Comparison of ENCODE assay signal across 19 cellular contexts in the genomic region with DNA sequence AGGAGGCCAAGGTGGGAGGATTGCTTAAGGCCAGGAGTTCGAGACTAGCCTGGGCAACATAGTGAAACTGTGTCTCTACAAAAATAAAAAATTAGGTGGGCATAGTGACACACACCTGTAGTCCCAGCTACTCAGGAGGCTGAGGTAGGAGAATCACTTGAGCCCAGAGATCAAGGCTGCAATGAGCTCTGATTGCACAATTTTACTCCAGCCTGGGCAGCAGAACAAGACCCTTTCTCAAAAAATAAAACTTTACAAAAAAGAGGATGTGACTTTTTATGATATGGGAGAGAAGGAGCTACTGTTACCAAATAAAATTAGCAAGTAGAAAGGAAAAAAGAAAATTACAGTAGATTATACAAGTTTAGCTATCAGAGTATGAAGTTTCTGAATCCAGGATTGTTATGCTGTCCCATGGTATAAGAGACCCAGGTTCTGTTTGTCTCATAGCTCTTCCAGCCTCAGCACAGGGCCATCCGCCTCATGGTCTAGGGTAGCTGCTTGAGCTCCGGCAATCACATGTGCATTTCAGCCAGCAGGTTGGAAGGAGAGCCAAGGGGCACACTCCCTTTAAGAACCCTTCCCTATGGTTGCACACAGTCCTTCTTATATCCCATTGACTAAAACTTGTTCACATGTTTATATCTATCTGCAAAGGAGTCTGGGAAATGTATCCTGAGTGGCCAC. TPM values are rescaled to one million over a fixed set of nuclear protein-coding genes. Genes with fewer than 3 reads are reported as not detected.
DNase-seq lines count a peak whose midpoint lies in the region; ATAC-seq, FAIRE-seq and TF ChIP-seq lines count a peak whose summit lies in the region.
"Had no signal": no experiment of that assay in that cellular context is flagged by ENCODE, and none has a peak within 500 bp of the region (broad histone marks: within the 10 kb centered on the region; RNA-seq: fewer than 3 reads in every experiment).

No MANE protein-coding gene starts in this region.

- H3K9me3 ChIP-seq in A673 (ENCODE audit: low read depth, low read length, poor library complexity, severe bottlenecking) (peaks cover 4% of the 10 kb centered on the region), H1 (ENCODE audit: insufficient read depth in 2 of 2, low read depth in 1 of 2, low read length in 1 of 2) (no peaks in the 10 kb centered on the region), sigmoid colon (no peaks in the 10 kb centered on the region)
- H3K9me3 ChIP-seq: stomach had no signal

- no peak overlapping the region for H2BK20ac ChIP-seq in H1 (ENCODE audit: low read length)

- no peak overlapping the region for H2AFZ ChIP-seq in H1 (ENCODE audit: low read length)

- H3K4me2 ChIP-seq in H1 (ENCODE audit: insufficient read depth in 1 of 2, low read depth in 2 of 2, low read length in 2 of 2) = no peak overlapping the region

- peaks cover 0 to 1% of the 10 kb centered on the region in 2 experiments for H4K20me1 ChIP-seq in H1 (replicated peaks in 1 of 2; ENCODE audit: control insufficient read depth in 1 of 2, insufficient read depth in 2 of 2, low read length in 2 of 2)

- no peak overlapping the region for H2AK5ac ChIP-seq in H1 (ENCODE audit: low read depth, low read length)

- H4K5ac ChIP-seq in H1 (ENCODE audit: insufficient read length, low read depth, low read length) = no peak overlapping the region

- no peak overlapping the region for H2BK120ac ChIP-seq in H1 (replicated peaks; ENCODE audit: low read depth, low read length)

- no peak overlapping the region for H2BK15ac ChIP-seq in H1 (ENCODE audit: low read length)

- H3K56ac ChIP-seq in H1 (replicated peaks; ENCODE audit: insufficient read length, low read depth, low read length) = no peak overlapping the region

- CTCF ChIA-PET in A673 (lab: Charles Lee) = no interaction called here
- CTCF ChIA-PET in H1 (lab: Charles Lee; ENCODE audit: partially characterized antibody) = interaction anchor here (0.5 to 1.8 kb wide), 7 partner anchors 10 to 207 kb away, joined by 3 to 11 read pairs (median 3); partner anchors contain the start of gene EEF2K

- no peak overlapping the region for H2BK12ac ChIP-seq in H1 (ENCODE audit: low read depth, low read length)

- TF ChIP-seq POLR2A in GM12891 (IDR thresholded peaks at IDR 0.05; ENCODE audit: low read depth, low read length) (0 out of 2 replicates have a peak, but pooled peaks have one; percentile 28), H1 (IDR thresholded peaks at IDR 0.05; ENCODE audit: control extremely low read depth in 1 of 2, low read depth in 2 of 2, low read length in 2 of 2) (no peak), sigmoid colon (IDR thresholded peaks at IDR 0.05) (no peak)

- no peak overlapping the region for H3K4ac ChIP-seq in H1 (replicated peaks; ENCODE audit: insufficient read length, low read depth, low read length)

- H4K8ac ChIP-seq in H1 (ENCODE audit: extremely low read depth, insufficient read depth, low read length) = no peak overlapping the region

- H3K4me3 ChIP-seq in A673 (ENCODE audit: low read depth, low read length, poor library complexity, severe bottlenecking) (no peak overlapping the region), H1 (ENCODE audit: extremely low read depth in 1 of 4, insufficient read depth in 2 of 4, low read depth in 3 of 4, low read length in 4 of 4) (no peak overlapping the region), sigmoid colon (no peak overlapping the region)
- H3K4me3 ChIP-seq: stomach had no signal

- peaks cover 6% of the 10 kb centered on the region for H3K4me1 ChIP-seq in A673 (ENCODE audit: insufficient read depth, low read length, poor library complexity, severe bottlenecking)
- no peaks in the 10 kb centered on the region for H3K4me1 ChIP-seq in H1 (replicated peaks in 1 of 4; ENCODE audit: control insufficient read depth in 3 of 4, insufficient read depth in 4 of 4, low read length in 3 of 4)
- peaks cover 0 to 61% (median 50%) of the 10 kb centered on the region in 4 donors for H3K4me1 ChIP-seq in sigmoid colon

- no TSS peak for BruUV-seq in A673 (replicated peaks; lab: Mats Ljungman, UMichigan)

- no peaks in the 10 kb centered on the region for H3K23me2 ChIP-seq in H1 (ENCODE audit: low read depth, low read length)

- intact Hi-C loops in A673 (cut with micrococcal nuclease; ENCODE audit: unreplicated experiment) (no loop called here), sigmoid colon (cut with DNase I) (loop anchor here (10.0 kb wide), 1 partner anchor 705 kb away; no protein-coding TSS in a partner anchor)

- peaks cover 0 to 7% of the 10 kb centered on the region in 2 experiments; a peak in 1 of 4 replicates for H3K79me2 ChIP-seq in H1 (ENCODE audit: control insufficient read depth in 1 of 2, insufficient read depth in 2 of 2, low read length in 2 of 2)

- H3K9ac ChIP-seq in H1 (replicated peaks in 1 of 4; ENCODE audit: extremely low read depth in 1 of 4, low read depth in 3 of 4, low read length in 3 of 4) = no peak overlapping the region

- H4K91ac ChIP-seq in H1 (replicated peaks; ENCODE audit: insufficient read length, low read length) = no peak overlapping the region

- TF ChIP-seq CTCF in A673 (conservative IDR thresholded peaks at IDR 0.05; ENCODE audit: low read depth, low read length) (no peak), H1 (IDR thresholded peaks at IDR 0.05; ENCODE audit: control extremely low read depth in 1 of 3, insufficient read depth in 1 of 3, low read depth in 1 of 3, low read length in 3 of 3) (no peak), sigmoid colon (IDR thresholded peaks at IDR 0.05) (no peak)

- no peak for TF ChIP-seq RAD21 in H1 (IDR thresholded peaks at IDR 0.05 in 1 of 2, conservative IDR thresholded peaks at IDR 0.05 in 1 of 2; ENCODE audit: low read depth in 2 of 2, low read length in 2 of 2)

- H3K18ac ChIP-seq in H1 (ENCODE audit: extremely low read depth, low read length) = no peak overlapping the region

- TF ChIP-seq EP300 in H1 (IDR thresholded peaks at IDR 0.05; ENCODE audit: borderline replicate concordance in 1 of 2, low read depth in 2 of 2, low read length in 2 of 2) (no peak), sigmoid colon (IDR thresholded peaks at IDR 0.05) (no peak)

- 94% methylated on average over 3 of the region's 3 CpGs; no CpG with 5 or more reads in 1 of the 2 experiments for WGBS in H1 (ENCODE audit: extremely low coverage in 1 of 2, insufficient coverage in 1 of 2, insufficient read length in 1 of 2, insufficient replicate concordance in 2 of 2, low coverage in 1 of 2, low lambda C conversion rate in 2 of 2, missing lambda C conversion rate in 1 of 2), 2 experiments
- 95% methylated on average over 3 of the region's 3 CpGs for WGBS in sigmoid colon, 2 donors

- no peak overlapping the region for H3K14ac ChIP-seq in H1 (ENCODE audit: insufficient read length)

- H3K27me3 ChIP-seq in A673 (replicated peaks; ENCODE audit: insufficient read depth, low read depth, low read length, poor library complexity) (no peaks in the 10 kb centered on the region), H1 (replicated peaks in 1 of 4; ENCODE audit: control insufficient read depth in 3 of 4, extremely low read depth in 1 of 4, insufficient read depth in 3 of 4, low read length in 3 of 4) (no peaks in the 10 kb centered on the region), sigmoid colon (no peaks in the 10 kb centered on the region)
- H3K27me3 ChIP-seq: stomach had no signal

- H3K27ac ChIP-seq in A673 (ENCODE audit: low read depth, low read length, poor library complexity, severe bottlenecking) (peak overlapping the region; percentile 26), H1 (ENCODE audit: low read depth, low read length) (no peak overlapping the region), sigmoid colon (peak overlapping the region in 3 of 4 donors; percentile 56 to 72 (median 64))

- no peak overlapping the region for H3K23ac ChIP-seq in H1 (ENCODE audit: insufficient read length)

- no peak for FAIRE-seq in GM12891 (lab: Jason Lieb, UNC)
- no peak for FAIRE-seq in H1 (lab: Jason Lieb, UNC)
- FAIRE-seq: G401.6, GM12892 had no signal

- POLR2A ChIA-PET in A673 (lab: Charles Lee; ENCODE audit: low non-redundant PET) (no interaction called here), H1 (lab: Charles Lee; ENCODE audit: partially characterized antibody) (interaction anchor here (3.7 kb wide), 1 partner anchor 10 kb away, joined by 14 read pairs; no protein-coding TSS in a partner anchor)

- DNase-seq in A673 (ENCODE audit: low spot score) (no peak), GM12891 (ENCODE audit: insufficient read length, low spot score) (no peak), H1 (ENCODE audit: low read depth in 1 of 2, low spot score in 2 of 2) (no peak), sigmoid colon (no peak), RPMI8226 (no peak)
- DNase-seq: activated CD4-positive, CD25-positive, alpha-beta regulatory T cell treated with anti-CD3 and anti-CD28 coated beads, Interleukin-2, amount 50 U/mL, for 72 hours; activated naive CD4-positive, alpha-beta T cell treated with anti-CD3 and anti-CD28 coated beads, Interleukin-2, amount 50 U/mL, for 16 hours; foreskin melanocyte; naive B cell; NCI-H2081 treated with DMSO at 0.1 percent for 48 hours; NCI-H510A treated with DMSO at 0.1 percent for 48 hours; stomach had no signal

- no peaks in the 10 kb centered on the region; the same call in 1 of the 2 replicates for H3K79me1 ChIP-seq in H1 (ENCODE audit: low read depth, low read length)

- no peak for ATAC-seq in HG03039 (IDR thresholded peaks at IDR 0.05; ENCODE audit: unreplicated experiment)
- ATAC-seq in HG03108 (IDR thresholded peaks at IDR 0.05; ENCODE audit: unreplicated experiment) = no peak
- no peak for ATAC-seq in HG02798 (IDR thresholded peaks at IDR 0.05; ENCODE audit: poor library complexity, unreplicated experiment)

- H3K36me3 ChIP-seq in A673 (ENCODE audit: insufficient read depth, low read length, poor library complexity, severe bottlenecking) (no peaks in the 10 kb centered on the region), H1 (ENCODE audit: control insufficient read depth in 2 of 4, insufficient read depth in 4 of 4, low read length in 3 of 4) (no peaks in the 10 kb centered on the region), sigmoid colon (no peaks in the 10 kb centered on the region)

- H2BK5ac ChIP-seq in H1 (ENCODE audit: low read depth, low read length) = no peak overlapping the region

RNA-seq across cellular contexts. Expression of gene EEF2K, which starts 13.5 kb away (rescaled TPM):
- total RNA-seq in A673 (2021) = 14.3 and 18.4 TPM in 2 replicates
- 8.1 TPM for polyA plus RNA-seq in GM12891 (2012; ENCODE audit: low read depth, missing spikeins)
- 30.2 and 30.5 TPM in 2 replicates for total RNA-seq in H1 (2021; fragmentation: NEBNext Ultra II Directional; extraction: Animal tissue kit (Norgen Biotek cat#: 25700))
- polyA plus RNA-seq in H1 (2011; rRNA removed) = 14.9 and 16.3 TPM in 2 replicates
- polyA plus RNA-seq in H1 (2011; cell fraction: cytosol; rRNA removed) = 11.8 TPM
- 31.1 TPM for polyA plus RNA-seq in H1 (2011; cell fraction: nucleus; rRNA removed)
- polyA plus RNA-seq in H1 (2012, experiment 1 of 2) = 10.5 to 14.2 TPM (median 13.2 TPM) in 4 replicates
- polyA plus RNA-seq in H1 (2012, experiment 2 of 2) = 9.7 TPM
- 12.2 TPM for polyA plus RNA-seq in H1 (2013, experiment 1 of 2)
- polyA plus RNA-seq in H1 (2013, experiment 2 of 2) = 14.9 TPM
- polyA minus RNA-seq in H1 (2011; rRNA and poly(A)+ RNA removed) = 49.2 and 51.9 TPM in 2 replicates
- 23.4 TPM for polyA minus RNA-seq in H1 (2011; cell fraction: cytosol; rRNA and poly(A)+ RNA removed)
- 13.7 TPM for polyA minus RNA-seq in H1 (2011; cell fraction: nucleus; rRNA and poly(A)+ RNA removed)
- total RNA-seq in sigmoid colon = 10 to 100 TPM; 37.2 to 54.8 (median 44.2) TPM
- polyA plus RNA-seq in sigmoid colon = 10 to 100 TPM in 1 of 3 donors, 1 to 10 TPM in 2; 3.6 to 10.5 (median 3.7) TPM

RNA-seq across cellular contexts. Expression of gene SDR42E2, which starts 57.2 kb away (rescaled TPM):
- total RNA-seq in A673 (2021) (not detected in 2 replicates), sigmoid colon (not detected)
- polyA plus RNA-seq in GM12891 (2012; ENCODE audit: low read depth, missing spikeins) = 0.05 TPM
- not detected in 2 replicates for total RNA-seq in H1 (2021; fragmentation: NEBNext Ultra II Directional; extraction: Animal tissue kit (Norgen Biotek cat#: 25700))
- polyA plus RNA-seq in H1 (2011; rRNA removed) (0.08 and 0.25 TPM in 2 replicates), sigmoid colon (under 1 TPM in 1 of 3 donors, not detected in 2; 0.04 TPM)
- 0.05 TPM for polyA plus RNA-seq in H1 (2011; cell fraction: cytosol; rRNA removed)
- polyA plus RNA-seq in H1 (2011; cell fraction: nucleus; rRNA removed) = 0.50 TPM
- polyA plus RNA-seq in H1 (2012, experiment 1 of 2) = 0.11 to 0.21 TPM (median 0.14 TPM) in 4 replicates
- not detected for polyA plus RNA-seq in H1 (2012, experiment 2 of 2)
- polyA plus RNA-seq in H1 (2013, experiment 1 of 2) = 0.16 TPM
- 0.07 TPM for polyA plus RNA-seq in H1 (2013, experiment 2 of 2)
- polyA minus RNA-seq in H1 (2011; rRNA and poly(A)+ RNA removed) = 0.07 and 0.13 TPM in 2 replicates
- polyA minus RNA-seq in H1 (2011; cell fraction: cytosol; rRNA and poly(A)+ RNA removed) = not detected
- polyA minus RNA-seq in H1 (2011; cell fraction: nucleus; rRNA and poly(A)+ RNA removed) = 0.20 TPM
- total RNA-seq: liver, progenitor cell of endocrine pancreas, stomach had no signal
- polyA plus RNA-seq: stomach had no signal
